2 cellular contexts compared by ENCODE assay signal in the genomic region with DNA sequence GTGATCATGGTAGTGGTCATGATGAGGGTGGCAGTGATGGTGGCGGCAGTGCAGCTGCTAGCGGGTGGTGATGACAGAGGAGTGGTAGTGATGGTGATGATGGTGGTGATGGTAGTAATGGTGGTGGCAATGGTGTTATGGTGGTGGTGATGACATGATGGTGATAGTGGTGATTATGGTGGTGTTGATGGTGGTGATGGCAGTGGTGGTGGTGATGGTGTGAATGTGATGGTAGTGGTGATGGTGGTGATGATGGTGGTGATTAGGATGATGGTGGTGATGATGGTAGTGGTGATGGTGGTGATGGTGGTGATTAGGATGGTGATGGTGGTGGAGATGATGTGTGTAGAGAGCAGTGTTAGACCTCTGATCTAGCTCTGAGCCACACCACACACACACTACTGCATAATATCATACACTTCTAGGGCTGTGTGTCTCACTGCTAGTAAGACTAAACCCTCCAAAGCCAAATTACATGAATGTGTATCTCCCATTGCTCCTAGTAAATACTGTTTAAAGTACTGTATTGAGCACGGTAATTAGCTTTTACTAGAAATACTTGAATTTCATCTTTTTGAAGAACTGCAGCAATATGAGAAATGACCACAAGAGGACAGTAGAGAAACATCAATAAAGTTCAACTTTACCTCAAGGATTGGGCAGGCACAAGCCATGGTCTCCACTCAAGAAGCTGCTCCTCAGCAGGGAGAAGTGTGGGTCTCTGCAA.
A peak's percentile ranks its signal among the peaks of the same experiment; 100 is the strongest.
TF ChIP-seq lines count a peak whose summit lies in the region.

No MANE protein-coding gene starts in this region.

TF ChIP-seq in K562, 482 proteins besides CTCF, POLR2A, EP300 and RAD21:
- TF ChIP-seq ZNF124 (CRISPR knock-in tag; IDR thresholded peaks at IDR 0.05) (no peak), ZKSCAN1 (IDR thresholded peaks at IDR 0.05; ENCODE audit: low read depth, low read length) (no peak), ZNF76 (CRISPR knock-in tag; IDR thresholded peaks at IDR 0.05; ENCODE audit: borderline replicate concordance) (no peak), ZNF696 (CRISPR knock-in tag; conservative IDR thresholded peaks at IDR 0.05) (no peak), ZNF408 (CRISPR knock-in tag; IDR thresholded peaks at IDR 0.05; ENCODE audit: low read depth) (no peak), JUND (IDR thresholded peaks at IDR 0.05; ENCODE audit: borderline replicate concordance, low read depth, low read length) (no peak), JUND (tag; IDR thresholded peaks at IDR 0.05; ENCODE audit: borderline replicate concordance, low read depth, low read length) (no peak), ELF4 (CRISPR knock-in tag; IDR thresholded peaks at IDR 0.05) (peak; percentile 76; the same call in 1 of the 2 replicates), MED1 (CRISPR knock-in tag; IDR thresholded peaks at IDR 0.05; ENCODE audit: borderline replicate concordance) (no peak), SMC3 (conservative IDR thresholded peaks at IDR 0.05; ENCODE audit: insufficient read depth, low read depth, low read length) (peak; percentile 27), KLF16 (IDR thresholded peaks at IDR 0.05) (peak; percentile 54; the same call in 1 of the 2 replicates), HDAC1 (IDR thresholded peaks at IDR 0.05) (peak in 1 of 2 experiments; percentile 38; a peak in 1 of 4 replicates), CC2D1A (IDR thresholded peaks at IDR 0.05) (no peak), CBFA2T2 (conservative IDR thresholded peaks at IDR 0.05) (no peak), ZNF561 (CRISPR knock-in tag; conservative IDR thresholded peaks at IDR 0.05) (no peak), ZNF764 (CRISPR knock-in tag; IDR thresholded peaks at IDR 0.05; ENCODE audit: low read depth) (no peak), EHMT2 (IDR thresholded peaks at IDR 0.05) (0 out of 2 replicates have a peak, but pooled peaks have one; percentile 27)
- TF ChIP-seq, protein P1, sequence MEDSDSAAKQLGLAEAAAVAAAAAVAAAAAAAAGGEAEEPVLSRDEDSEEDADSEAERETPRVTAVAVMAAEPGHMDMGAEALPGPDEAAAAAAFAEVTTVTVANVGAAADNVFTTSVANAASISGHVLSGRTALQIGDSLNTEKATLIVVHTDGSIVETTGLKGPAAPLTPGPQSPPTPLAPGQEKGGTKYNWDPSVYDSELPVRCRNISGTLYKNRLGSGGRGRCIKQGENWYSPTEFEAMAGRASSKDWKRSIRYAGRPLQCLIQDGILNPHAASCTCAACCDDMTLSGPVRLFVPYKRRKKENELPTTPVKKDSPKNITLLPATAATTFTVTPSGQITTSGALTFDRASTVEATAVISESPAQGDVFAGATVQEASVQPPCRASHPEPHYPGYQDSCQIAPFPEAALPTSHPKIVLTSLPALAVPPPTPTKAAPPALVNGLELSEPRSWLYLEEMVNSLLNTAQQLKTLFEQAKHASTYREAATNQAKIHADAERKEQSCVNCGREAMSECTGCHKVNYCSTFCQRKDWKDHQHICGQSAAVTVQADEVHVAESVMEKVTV (CRISPR knock-in tag; IDR thresholded peaks at IDR 0.05), result peak; percentile 54
- TF ChIP-seq, protein P2, sequence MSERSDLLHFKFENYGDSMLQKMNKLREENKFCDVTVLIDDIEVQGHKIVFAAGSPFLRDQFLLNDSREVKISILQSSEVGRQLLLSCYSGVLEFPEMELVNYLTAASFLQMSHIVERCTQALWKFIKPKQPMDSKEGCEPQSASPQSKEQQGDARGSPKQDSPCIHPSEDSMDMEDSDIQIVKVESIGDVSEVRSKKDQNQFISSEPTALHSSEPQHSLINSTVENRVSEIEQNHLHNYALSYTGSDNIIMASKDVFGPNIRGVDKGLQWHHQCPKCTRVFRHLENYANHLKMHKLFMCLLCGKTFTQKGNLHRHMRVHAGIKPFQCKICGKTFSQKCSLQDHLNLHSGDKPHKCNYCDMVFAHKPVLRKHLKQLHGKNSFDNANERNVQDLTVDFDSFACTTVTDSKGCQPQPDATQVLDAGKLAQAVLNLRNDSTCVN (CRISPR knock-in tag; IDR thresholded peaks at IDR 0.05), result peak; percentile 60; the same call in 1 of the 2 replicates
- TF ChIP-seq, protein P3, sequence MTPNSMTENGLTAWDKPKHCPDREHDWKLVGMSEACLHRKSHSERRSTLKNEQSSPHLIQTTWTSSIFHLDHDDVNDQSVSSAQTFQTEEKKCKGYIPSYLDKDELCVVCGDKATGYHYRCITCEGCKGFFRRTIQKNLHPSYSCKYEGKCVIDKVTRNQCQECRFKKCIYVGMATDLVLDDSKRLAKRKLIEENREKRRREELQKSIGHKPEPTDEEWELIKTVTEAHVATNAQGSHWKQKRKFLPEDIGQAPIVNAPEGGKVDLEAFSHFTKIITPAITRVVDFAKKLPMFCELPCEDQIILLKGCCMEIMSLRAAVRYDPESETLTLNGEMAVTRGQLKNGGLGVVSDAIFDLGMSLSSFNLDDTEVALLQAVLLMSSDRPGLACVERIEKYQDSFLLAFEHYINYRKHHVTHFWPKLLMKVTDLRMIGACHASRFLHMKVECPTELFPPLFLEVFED (CRISPR knock-in tag; conservative IDR thresholded peaks at IDR 0.05), result 0 out of 2 replicates have a peak, but pooled peaks have one; percentile 56

TF ChIP-seq in HepG2, 621 proteins besides CTCF, POLR2A, EP300 and RAD21:
- no peak for TF ChIP-seq KLF11 (CRISPR knock-in tag; IDR thresholded peaks at IDR 0.05)
- TF ChIP-seq, protein P4, sequence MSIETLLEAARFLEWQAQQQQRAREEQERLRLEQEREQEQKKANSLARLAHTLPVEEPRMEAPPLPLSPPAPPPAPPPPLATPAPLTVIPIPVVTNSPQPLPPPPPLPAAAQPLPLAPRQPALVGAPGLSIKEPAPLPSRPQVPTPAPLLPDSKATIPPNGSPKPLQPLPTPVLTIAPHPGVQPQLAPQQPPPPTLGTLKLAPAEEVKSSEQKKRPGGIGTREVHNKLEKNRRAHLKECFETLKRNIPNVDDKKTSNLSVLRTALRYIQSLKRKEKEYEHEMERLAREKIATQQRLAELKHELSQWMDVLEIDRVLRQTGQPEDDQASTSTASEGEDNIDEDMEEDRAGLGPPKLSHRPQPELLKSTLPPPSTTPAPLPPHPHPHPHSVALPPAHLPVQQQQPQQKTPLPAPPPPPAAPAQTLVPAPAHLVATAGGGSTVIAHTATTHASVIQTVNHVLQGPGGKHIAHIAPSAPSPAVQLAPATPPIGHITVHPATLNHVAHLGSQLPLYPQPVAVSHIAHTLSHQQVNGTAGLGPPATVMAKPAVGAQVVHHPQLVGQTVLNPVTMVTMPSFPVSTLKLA (IDR thresholded peaks at IDR 0.05), result 0 out of 2 replicates have a peak, but pooled peaks have one; percentile 16
- no peak for TF ChIP-seq ZSCAN21 (CRISPR knock-in tag; IDR thresholded peaks at IDR 0.05; ENCODE audit: borderline replicate concordance)
- peak; percentile 26; the same call in 1 of the 2 replicates for TF ChIP-seq FOXP1 (IDR thresholded peaks at IDR 0.05)
- no peak for TF ChIP-seq FOXP1 (CRISPR knock-in tag; IDR thresholded peaks at IDR 0.05)
- 0 out of 2 replicates have a peak, but pooled peaks have one; percentile 21 for TF ChIP-seq LCORL (IDR thresholded peaks at IDR 0.05)
- no peak for TF ChIP-seq LCORL (CRISPR knock-in tag; IDR thresholded peaks at IDR 0.05)
- TF ChIP-seq SMC3 (IDR thresholded peaks at IDR 0.05; ENCODE audit: low read length), result peak; percentile 32; the same call in 1 of the 2 replicates
- TF ChIP-seq CCAR2 (optimal IDR thresholded peaks at IDR 0.05; ENCODE audit: low read depth, low read length), result no peak
- TF ChIP-seq NBN (conservative IDR thresholded peaks at IDR 0.05), result 0 out of 2 replicates have a peak, but pooled peaks have one; percentile 72
- TF ChIP-seq CREB1 (IDR thresholded peaks at IDR 0.05), result peak; percentile 79; the same call in 1 of the 2 replicates
- no peak for TF ChIP-seq CREB1 (CRISPR knock-in tag; IDR thresholded peaks at IDR 0.05)
- peak; percentile 74 for TF ChIP-seq STAG1 (CRISPR knock-in tag; IDR thresholded peaks at IDR 0.05)
- 0 out of 2 replicates have a peak, but pooled peaks have one; percentile 24 for TF ChIP-seq FOXA1 (IDR thresholded peaks at IDR 0.05)
- TF ChIP-seq FOXA1 (CRISPR knock-in tag; IDR thresholded peaks at IDR 0.05), result no peak
- TF ChIP-seq, protein P5, sequence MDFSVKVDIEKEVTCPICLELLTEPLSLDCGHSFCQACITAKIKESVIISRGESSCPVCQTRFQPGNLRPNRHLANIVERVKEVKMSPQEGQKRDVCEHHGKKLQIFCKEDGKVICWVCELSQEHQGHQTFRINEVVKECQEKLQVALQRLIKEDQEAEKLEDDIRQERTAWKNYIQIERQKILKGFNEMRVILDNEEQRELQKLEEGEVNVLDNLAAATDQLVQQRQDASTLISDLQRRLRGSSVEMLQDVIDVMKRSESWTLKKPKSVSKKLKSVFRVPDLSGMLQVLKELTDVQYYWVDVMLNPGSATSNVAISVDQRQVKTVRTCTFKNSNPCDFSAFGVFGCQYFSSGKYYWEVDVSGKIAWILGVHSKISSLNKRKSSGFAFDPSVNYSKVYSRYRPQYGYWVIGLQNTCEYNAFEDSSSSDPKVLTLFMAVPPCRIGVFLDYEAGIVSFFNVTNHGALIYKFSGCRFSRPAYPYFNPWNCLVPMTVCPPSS (IDR thresholded peaks at IDR 0.05), result peak; percentile 89
